Comparison of ENCODE assay signal across 15 cellular contexts in the genomic region with DNA sequence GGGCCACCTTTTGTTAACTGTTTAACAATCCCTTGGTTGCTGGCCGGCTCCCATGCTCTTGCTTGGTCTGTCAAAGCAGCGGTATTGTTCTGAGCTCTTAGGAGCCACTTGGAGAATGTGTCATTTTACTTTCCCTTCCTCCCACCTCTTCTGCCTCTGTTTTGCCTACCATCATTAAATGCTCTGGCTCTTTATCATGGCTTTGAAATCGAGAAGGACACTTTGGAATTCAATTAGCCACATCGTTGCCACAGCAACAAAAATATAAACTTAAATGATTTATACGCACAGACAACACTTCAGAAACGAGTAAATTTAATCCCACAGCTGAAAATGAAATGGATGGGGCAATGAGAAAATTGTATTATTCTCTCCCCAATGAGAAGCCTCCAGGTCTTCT.
A peak's percentile ranks its signal among the peaks of the same experiment; 100 is the strongest.
DNase-seq lines count a peak whose midpoint lies in the region; FAIRE-seq and TF ChIP-seq lines count a peak whose summit lies in the region.
"Had no signal": no experiment of that assay in that cellular context is flagged by ENCODE, and none has a peak within 500 bp of the region (broad histone marks: within the 10 kb centered on the region; RNA-seq: fewer than 3 reads in every experiment).

No MANE protein-coding gene starts in this region.

- no peak for FAIRE-seq in kidney (lab: Jason Lieb, UNC)
- FAIRE-seq: GM12878, GM18507 had no signal

- no peak overlapping the region for H3K27ac ChIP-seq in kidney (ENCODE audit: low read depth in 2 of 2, low read length in 2 of 2)
- H3K27ac ChIP-seq: BLaER1 had no signal

- H3K27ac Mint-ChIP-seq in activated T-helper 1 cell treated with anti-CD3 and anti-CD28 coated beads, Interleukin-12 subunit alpha, Interleukin-12 subunit beta, Interleukin-2, Interleukin-4 antibody, amounts not matched to agents 30 ng/mL and 10 ng/mL and 1 ng/mL, durations not matched to agents 14 hours and 24 hours and 36 hours = no peak overlapping the region
- H3K27ac Mint-ChIP-seq: GM23338 had no signal

- no peak overlapping the region for H3K4me3 Mint-ChIP-seq in activated T-helper 1 cell treated with anti-CD3 and anti-CD28 coated beads, Interleukin-12 subunit alpha, Interleukin-12 subunit beta, Interleukin-2, Interleukin-4 antibody, amounts not matched to agents 30 ng/mL and 10 ng/mL and 1 ng/mL, durations not matched to agents 14 hours and 24 hours and 36 hours
- H3K4me3 Mint-ChIP-seq: GM23338 had no signal

- H3K27me3 Mint-ChIP-seq in activated T-helper 1 cell treated with anti-CD3 and anti-CD28 coated beads, Interleukin-12 subunit alpha, Interleukin-12 subunit beta, Interleukin-2, Interleukin-4 antibody, amounts not matched to agents 30 ng/mL and 10 ng/mL and 1 ng/mL, durations not matched to agents 14 hours and 24 hours and 36 hours (ENCODE audit: insufficient read depth) = no peaks in the 10 kb centered on the region

- H3K9me3 ChIP-seq in kidney (ENCODE audit: control insufficient read depth in 1 of 2, low read length in 2 of 2) = no peaks in the 10 kb centered on the region

- no peak for TF ChIP-seq CTCF in kidney (IDR thresholded peaks at IDR 0.05; ENCODE audit: borderline replicate concordance, extremely low read depth, insufficient read depth)

- H3K36me3 ChIP-seq in kidney (ENCODE audit: control insufficient read depth in 1 of 2, insufficient read depth in 2 of 2, low read length in 2 of 2) = no peaks in the 10 kb centered on the region
- H3K36me3 ChIP-seq: BLaER1 had no signal

- no peak overlapping the region for H3K4me3 ChIP-seq in kidney (ENCODE audit: low read length in 2 of 2)
- H3K4me3 ChIP-seq: BLaER1, GM12878, GM23338 had no signal

- DNase-seq in NCI-H345 (lab: John Stamatoyannopoulos, UW) (peak; percentile 12), NCI-H345 treated with DMSO at 0.1 percent for 48 hours (lab: John Stamatoyannopoulos, UW; ENCODE audit: unreplicated experiment) (no peak), NCI-H187 (lab: John Stamatoyannopoulos, UW) (peak; percentile 10 to 21), NCI-H2196 (lab: John Stamatoyannopoulos, UW; ENCODE audit: unreplicated experiment) (peak; percentile 40), kidney (no peak), T1000 (lab: John Stamatoyannopoulos, UW) (no peak)
- no peak for DNase-seq in activated T-helper 1 cell treated with anti-CD3 and anti-CD28 coated beads, Interleukin-12 subunit alpha, Interleukin-12 subunit beta, Interleukin-2, Interleukin-4 antibody, amounts not matched to agents 30 ng/mL and 10 ng/mL and 1 ng/mL, durations not matched to agents 14 hours and 24 hours and 36 hours (ENCODE audit: low spot score)
- DNase-seq: 8988T, AML-193, DMS53, H7 had no signal

- H3K9ac ChIP-seq in kidney (ENCODE audit: low read length in 2 of 2) = no peak overlapping the region
- H3K9ac ChIP-seq: BLaER1 had no signal

- H3K9me3 Mint-ChIP-seq in activated T-helper 1 cell treated with anti-CD3 and anti-CD28 coated beads, Interleukin-12 subunit alpha, Interleukin-12 subunit beta, Interleukin-2, Interleukin-4 antibody, amounts not matched to agents 30 ng/mL and 10 ng/mL and 1 ng/mL, durations not matched to agents 14 hours and 24 hours and 36 hours = no peaks in the 10 kb centered on the region

- intact Hi-C loops in kidney (cut with DNase I) = no loop called here
- intact Hi-C loops in activated T-helper 1 cell treated with anti-CD3 and anti-CD28 coated beads, Interleukin-12 subunit alpha, Interleukin-12 subunit beta, Interleukin-2, Interleukin-4 antibody, amounts not matched to agents 30 ng/mL and 10 ng/mL and 1 ng/mL, durations not matched to agents 14 hours and 24 hours and 36 hours (cut with micrococcal nuclease) = no loop called here

- no peaks in the 10 kb centered on the region for H3K4me1 ChIP-seq in kidney (ENCODE audit: control insufficient read depth in 1 of 2, insufficient read depth in 1 of 2, low read depth in 1 of 2, low read length in 2 of 2)
- H3K4me1 ChIP-seq: BLaER1 had no signal

- no peaks in the 10 kb centered on the region for H3K36me3 Mint-ChIP-seq in activated T-helper 1 cell treated with anti-CD3 and anti-CD28 coated beads, Interleukin-12 subunit alpha, Interleukin-12 subunit beta, Interleukin-2, Interleukin-4 antibody, amounts not matched to agents 30 ng/mL and 10 ng/mL and 1 ng/mL, durations not matched to agents 14 hours and 24 hours and 36 hours (ENCODE audit: low read depth)

- H3K4me1 Mint-ChIP-seq in activated T-helper 1 cell treated with anti-CD3 and anti-CD28 coated beads, Interleukin-12 subunit alpha, Interleukin-12 subunit beta, Interleukin-2, Interleukin-4 antibody, amounts not matched to agents 30 ng/mL and 10 ng/mL and 1 ng/mL, durations not matched to agents 14 hours and 24 hours and 36 hours (ENCODE audit: low read depth) = no peaks in the 10 kb centered on the region
- H3K4me1 Mint-ChIP-seq: GM23338 had no signal

Comparison
In these comparisons a context has a peak if more than half of its experiments do, and no peak if none do; other contexts are left out.
1. DNase-seq: peak in NCI-H345 (single experiment), NCI-H187 (2 of 2) and NCI-H2196 (single experiment); none in NCI-H345 treated with DMSO at 0.1 percent for 48 hours (single experiment), kidney (single experiment), activated T-helper 1 cell treated with anti-CD3 and anti-CD28 coated beads, Interleukin-12 subunit alpha, Interleukin-12 subunit beta, Interleukin-2, Interleukin-4 antibody, amounts not matched to agents 30 ng/mL and 10 ng/mL and 1 ng/mL, durations not matched to agents 14 hours and 24 hours and 36 hours (single experiment) and T1000 (single experiment).